Comparison of ENCODE assay signal across 8 cellular contexts in genomic region chr5:119453045-119453383, GRCh38. TPM values are rescaled to one million over a fixed set of nuclear protein-coding genes. Genes with fewer than 3 reads are reported as not detected.
A peak's percentile ranks its signal among the peaks of the same experiment; 100 is the strongest.
DNase-seq lines count a peak whose midpoint lies in the region; ATAC-seq, FAIRE-seq and TF ChIP-seq lines count a peak whose summit lies in the region.

No MANE protein-coding gene starts in this region.

- no peaks in the 10 kb centered on the region for H3K27me3 ChIP-seq in heart right ventricle
- H3K27me3 ChIP-seq in prostate gland (replicated peaks; ENCODE audit: insufficient read depth) = no peaks in the 10 kb centered on the region

- peaks cover 2 to 28% (median 24%) of the 10 kb centered on the region in 9 donors for H3K4me1 ChIP-seq in heart right ventricle
- no peaks in the 10 kb centered on the region for H3K4me1 ChIP-seq in prostate gland (replicated peaks)

- peaks cover 0 to 3% (median 2%) of the 10 kb centered on the region in 3 donors for H3K27me3 Mint-ChIP-seq in CD14-positive monocyte (ENCODE audit: low read depth in 3 of 3)
- H3K27me3 Mint-ChIP-seq in activated T-helper 17 cell treated with anti-CD3 and anti-CD28 coated beads, Interleukin-2, amount 50 U/mL, for 72 hours = no peaks in the 10 kb centered on the region

- H3K27ac ChIP-seq in heart right ventricle = peak overlapping the region; percentile 83 to 94 (median 90)
- H3K27ac ChIP-seq in prostate gland = peak overlapping the region; percentile 84 to 89

- no peak for FAIRE-seq in HTR-8/SVneo (lab: Jason Lieb, UNC)
- FAIRE-seq in RCC 7860 (lab: Jason Lieb, UNC) = no peak

- H3K4me3 Mint-ChIP-seq in CD14-positive monocyte = peak overlapping the region; percentile 98 to 99
- H3K4me3 Mint-ChIP-seq in activated T-helper 17 cell treated with anti-CD3 and anti-CD28 coated beads, Interleukin-2, amount 50 U/mL, for 72 hours = peak overlapping the region; percentile 86

- H3K36me3 Mint-ChIP-seq in CD14-positive monocyte = peaks cover 18 to 24% of the 10 kb centered on the region in 2 donors
- peaks cover 14% of the 10 kb centered on the region for H3K36me3 Mint-ChIP-seq in activated T-helper 17 cell treated with anti-CD3 and anti-CD28 coated beads, Interleukin-2, amount 50 U/mL, for 72 hours (ENCODE audit: low read depth)

- peaks cover 3 to 20% (median 11%) of the 10 kb centered on the region in 7 donors for H3K9me3 Mint-ChIP-seq in CD14-positive monocyte
- H3K9me3 Mint-ChIP-seq in activated T-helper 17 cell treated with anti-CD3 and anti-CD28 coated beads, Interleukin-2, amount 50 U/mL, for 72 hours = no peaks in the 10 kb centered on the region

- peak; percentile 28 for ATAC-seq in GM19395 (IDR thresholded peaks at IDR 0.05; ENCODE audit: unreplicated experiment)
- ATAC-seq in activated T-helper 17 cell treated with anti-CD3 and anti-CD28 coated beads, Interleukin-2, amount 50 U/mL, for 72 hours (replicated peaks) = peak; percentile 10
- ATAC-seq in heart right ventricle = peak; percentile 29 to 69 (median 58)

- WGBS in heart right ventricle, 2 donors = 3% methylated on average over 13 of the region's 13 CpGs
- WGBS in prostate gland = 6% methylated on average over 13 of the region's 13 CpGs

- no peak for TF ChIP-seq POLR2A in prostate gland (IDR thresholded peaks at IDR 0.05)

- H3K4me1 Mint-ChIP-seq in CD14-positive monocyte = peaks cover 35% of the 10 kb centered on the region
- H3K4me1 Mint-ChIP-seq in activated T-helper 17 cell treated with anti-CD3 and anti-CD28 coated beads, Interleukin-2, amount 50 U/mL, for 72 hours = peaks cover 5% of the 10 kb centered on the region

- no peak for DNase-seq in CD14-positive monocyte (ENCODE audit: low spot score)
- DNase-seq in HTR-8/SVneo (ENCODE audit: insufficient read length, low spot score) = peak; percentile 5
- DNase-seq in heart right ventricle = no peak
- peak; percentile 27 for DNase-seq in prostate gland (ENCODE audit: low spot score)
- no peak for DNase-seq in RCC 7860 (ENCODE audit: low spot score)
- DNase-seq in amniotic stem cell (lab: John Stamatoyannopoulos, UW) = no peak

- no peak for TF ChIP-seq CTCF in CD14-positive monocyte (IDR thresholded peaks at IDR 0.05)
- TF ChIP-seq CTCF in heart right ventricle (IDR thresholded peaks at IDR 0.05) = no peak
- TF ChIP-seq CTCF in prostate gland (IDR thresholded peaks at IDR 0.05) = no peak

- peaks cover 0 to 18% (median 5%) of the 10 kb centered on the region in 11 donors for H3K9me3 ChIP-seq in heart right ventricle
- no peaks in the 10 kb centered on the region for H3K9me3 ChIP-seq in prostate gland

- H3K27ac Mint-ChIP-seq in CD14-positive monocyte = peak overlapping the region; percentile 88 to 96 (median 92)
- peak overlapping the region; percentile 83 for H3K27ac Mint-ChIP-seq in activated T-helper 17 cell treated with anti-CD3 and anti-CD28 coated beads, Interleukin-2, amount 50 U/mL, for 72 hours

- H3K36me3 ChIP-seq in heart right ventricle (peaks cover 0 to 16% (median 0%) of the 10 kb centered on the region in 9 donors), prostate gland (no peaks in the 10 kb centered on the region)

- intact Hi-C loops in CD14-positive monocyte (cut with micrococcal nuclease) (no loop called here), heart right ventricle (cut with DNase I) (loop anchor here in 1 of 10 donors (2.0 kb wide), 1 partner anchor 382 kb away; the partner anchor contains the start of gene DMXL1), prostate gland (cut with DNase I) (no loop called here)

- peak overlapping the region; percentile 65 to 96 (median 84) for H3K4me3 ChIP-seq in heart right ventricle
- peak overlapping the region; percentile 59 to 72 for H3K4me3 ChIP-seq in prostate gland

RNA-seq across cellular contexts. Expression of gene HSD17B4, which starts 0.7 kb away (rescaled TPM):
- polyA plus RNA-seq in CD14-positive monocyte (100 to 1,000 TPM; 158 to 167 TPM), heart right ventricle (100 to 1,000 TPM; 130 to 217 TPM)
- 10 to 100 TPM; 41.4 to 61.8 TPM for total RNA-seq in activated T-helper 17 cell treated with anti-CD3 and anti-CD28 coated beads, Interleukin-2, amount 50 U/mL, for 72 hours
- total RNA-seq in heart right ventricle (100 to 1,000 TPM; 193 to 325 (median 216) TPM), prostate gland (100 to 1,000 TPM in 1 of 2 donors, 10 to 100 TPM in 1; 93.7 to 225 TPM)

Comparison
In these comparisons a context has a peak if more than half of its experiments do, and no peak if none do; other contexts are left out.
1. DNase-seq: peak in HTR-8/SVneo (single experiment) and prostate gland (single experiment); none in CD14-positive monocyte (single experiment), heart right ventricle (0 of 2), RCC 7860 (single experiment) and amniotic stem cell (single experiment).
2. Peak in every context shown above with its lines, with median percentiles within 50 percentile points of each other: ATAC-seq.